Comparison of ENCODE assay signal across 36 cellular contexts in genomic region chr10:51321300-51321699, GRCh38.
"Had no signal": no experiment of that assay in that cellular context is flagged by ENCODE, and none has a peak within 500 bp of the region (broad histone marks: within the 10 kb centered on the region; RNA-seq: fewer than 3 reads in every experiment).

No MANE protein-coding gene starts in this region.

- H3K4me3 Mint-ChIP-seq: activated B cell treated with CpG ODN at 0.5 μM for 24 hours; activated CD4-positive, alpha-beta memory T cell treated with anti-CD3 and anti-CD28 coated beads for 36 hours; activated CD4-positive, alpha-beta T cell treated with anti-CD3 and anti-CD28 coated beads, Interleukin-2, amount 10 ng/mL, durations not matched to agents 24 days and 14 days; activated CD8-positive, alpha-beta T cell treated with anti-CD3 and anti-CD28 coated beads for 36 hours; activated naive CD4-positive, alpha-beta T cell treated with anti-CD3 and anti-CD28 coated beads for 36 hours; activated naive CD8-positive, alpha-beta T cell treated with anti-CD3 and anti-CD28 coated beads for 36 hours; activated T-cell treated with anti-CD3 and anti-CD28 coated beads, Interleukin-2, amount 50 U/mL, for 4 hours; activated T-cell treated with anti-CD3 and anti-CD28 coated beads, Interleukin-2, amount 50 U/mL, for 72 hours; activated T-helper 1 cell treated with anti-CD3 and anti-CD28 coated beads, Interleukin-12 subunit alpha, Interleukin-12 subunit beta, Interleukin-2, Interleukin-4 antibody, amounts not matched to agents 30 ng/mL and 10 ng/mL and 1 ng/mL, durations not matched to agents 14 hours and 24 hours and 36 hours; activated T-helper 17 cell treated with anti-CD3 and anti-CD28 coated beads, Interleukin-2, amount 50 U/mL, for 72 hours; central memory CD8-positive, alpha-beta T cell; T-helper 1 cell treated with Interleukin-12 subunit alpha and Interleukin-12 subunit beta and Interleukin-4 antibody, amounts not matched to agents 30 μg/mL and 1 μg/mL, for 36 hours; T-helper 2 cell treated with Interferon-gamma antibody and Interleukin-4, amounts not matched to agents 5 μg/mL and 100 μg/mL, for 36 hours had no signal

- H3K9me3 Mint-ChIP-seq: activated B cell treated with CpG ODN at 0.5 μM for 24 hours; activated CD4-positive, alpha-beta memory T cell treated with anti-CD3 and anti-CD28 coated beads for 36 hours; activated CD4-positive, alpha-beta T cell treated with anti-CD3 and anti-CD28 coated beads, Interleukin-2, amount 10 ng/mL, durations not matched to agents 24 days and 14 days; activated CD8-positive, alpha-beta T cell treated with anti-CD3 and anti-CD28 coated beads for 36 hours; activated naive CD4-positive, alpha-beta T cell treated with anti-CD3 and anti-CD28 coated beads for 36 hours; activated naive CD8-positive, alpha-beta T cell treated with anti-CD3 and anti-CD28 coated beads for 36 hours; activated T-helper 1 cell treated with anti-CD3 and anti-CD28 coated beads, Interleukin-12 subunit alpha, Interleukin-12 subunit beta, Interleukin-2, Interleukin-4 antibody, amounts not matched to agents 30 ng/mL and 10 ng/mL and 1 ng/mL, durations not matched to agents 14 hours and 24 hours and 36 hours; activated T-helper 17 cell treated with anti-CD3 and anti-CD28 coated beads, Interleukin-2, amount 50 U/mL, for 72 hours; T-helper 1 cell treated with Interleukin-12 subunit alpha and Interleukin-12 subunit beta and Interleukin-4 antibody, amounts not matched to agents 30 μg/mL and 1 μg/mL, for 36 hours; T-helper 2 cell treated with Interferon-gamma antibody and Interleukin-4, amounts not matched to agents 5 μg/mL and 100 μg/mL, for 36 hours had no signal

- H3K36me3 ChIP-seq: adrenal gland, cardiac muscle cell had no signal

- ATAC-seq: activated CD8-positive, alpha-beta T cell treated with anti-CD3 and anti-CD28 coated beads for 36 hours; activated naive CD4-positive, alpha-beta T cell treated with anti-CD3 and anti-CD28 coated beads, Interleukin-2, amount 50 U/mL, for 72 hours; activated T-cell treated with anti-CD3 and anti-CD28 coated beads, Interleukin-2, amount 50 U/mL, for 4 hours; activated T-cell treated with anti-CD3 and anti-CD28 coated beads, Interleukin-2, amount 50 U/mL, for 72 hours; activated T-helper 17 cell treated with anti-CD3 and anti-CD28 coated beads, Interleukin-2, amount 50 U/mL, for 72 hours; body of pancreas had no signal

- H3K4me1 Mint-ChIP-seq: activated B cell treated with CpG ODN at 0.5 μM for 24 hours; activated CD4-positive, alpha-beta T cell treated with anti-CD3 and anti-CD28 coated beads, Interleukin-2, amount 10 ng/mL, durations not matched to agents 24 days and 14 days; activated naive CD8-positive, alpha-beta T cell treated with anti-CD3 and anti-CD28 coated beads for 36 hours; activated T-helper 17 cell treated with anti-CD3 and anti-CD28 coated beads, Interleukin-2, amount 50 U/mL, for 72 hours; central memory CD8-positive, alpha-beta T cell had no signal

- DNase-seq: activated B cell treated with CpG ODN at 0.5 μM for 24 hours; activated CD4-positive, alpha-beta memory T cell treated with anti-CD3 and anti-CD28 coated beads for 36 hours; activated CD4-positive, alpha-beta T cell treated with anti-CD3 and anti-CD28 coated beads for 4 hours; activated CD4-positive, alpha-beta T cell treated with anti-CD3 and anti-CD28 coated beads, Interleukin-2, amount 10 ng/mL, durations not matched to agents 24 days and 14 days; activated CD4-positive, alpha-beta T cell treated with anti-CD3 and anti-CD28 coated beads, Interleukin-2, amount 50 U/mL, for 1 hour; activated CD4-positive, alpha-beta T cell treated with anti-CD3 and anti-CD28 coated beads, Interleukin-2, amount 50 U/mL, for 4 hours; activated CD4-positive, CD25-positive, alpha-beta regulatory T cell treated with anti-CD3 and anti-CD28 coated beads, Interleukin-2, amount 50 U/mL, for 72 hours; activated CD8-positive, alpha-beta memory T cell treated with anti-CD3 and anti-CD28 coated beads, Interleukin-2, amount 50 U/mL, for 4 hours; activated CD8-positive, alpha-beta T cell treated with anti-CD3 and anti-CD28 coated beads for 36 hours; activated effector memory CD4-positive, alpha-beta T cell treated with anti-CD3 and anti-CD28 coated beads, Interleukin-2, amount 50 U/mL, for 16 hours; activated gamma-delta T cell treated with Interleukin-2 at 50 U/mL for 16 hours; activated naive CD4-positive, alpha-beta T cell; activated naive CD4-positive, alpha-beta T cell treated with anti-CD3 and anti-CD28 coated beads for 36 hours; activated naive CD4-positive, alpha-beta T cell treated with anti-CD3 and anti-CD28 coated beads, Interleukin-2, amount 50 U/mL, for 16 hours; activated naive CD8-positive, alpha-beta T cell treated with anti-CD3 and anti-CD28 coated beads for 36 hours; activated T-cell treated with anti-CD3 and anti-CD28 coated beads for 4 hours; activated T-cell treated with anti-CD3 and anti-CD28 coated beads, Interleukin-2, amount 50 U/mL, for 1 hour; activated T-cell treated with anti-CD3 and anti-CD28 coated beads, Interleukin-2, amount 50 U/mL, for 4 hours; activated T-cell treated with anti-CD3 and anti-CD28 coated beads, Interleukin-2, amount 50 U/mL, for 72 hours; amniotic stem cell; aorta; body of pancreas; caudate nucleus; cerebellar nuclear complex; T-helper 1 cell; T-helper 2 cell; T-helper 9 cell had no signal

- H3K4me1 ChIP-seq: body of pancreas had no signal

- H3K27ac ChIP-seq: body of pancreas, cardiac muscle cell, VCaP had no signal

- H3K27ac Mint-ChIP-seq: activated B cell treated with CpG ODN at 0.5 μM for 24 hours; activated CD4-positive, alpha-beta memory T cell treated with anti-CD3 and anti-CD28 coated beads for 36 hours; activated CD4-positive, alpha-beta T cell treated with anti-CD3 and anti-CD28 coated beads, Interleukin-2, amount 10 ng/mL, durations not matched to agents 24 days and 14 days; activated CD8-positive, alpha-beta T cell treated with anti-CD3 and anti-CD28 coated beads for 36 hours; activated naive CD4-positive, alpha-beta T cell treated with anti-CD3 and anti-CD28 coated beads for 36 hours; activated naive CD4-positive, alpha-beta T cell treated with anti-CD3 and anti-CD28 coated beads, Interleukin-2, amount 50 U/mL, for 72 hours; activated naive CD8-positive, alpha-beta T cell treated with anti-CD3 and anti-CD28 coated beads for 36 hours; activated T-cell treated with anti-CD3 and anti-CD28 coated beads, Interleukin-2, amount 50 U/mL, for 72 hours; activated T-helper 1 cell treated with anti-CD3 and anti-CD28 coated beads, Interleukin-12 subunit alpha, Interleukin-12 subunit beta, Interleukin-2, Interleukin-4 antibody, amounts not matched to agents 30 ng/mL and 10 ng/mL and 1 ng/mL, durations not matched to agents 14 hours and 24 hours and 36 hours; activated T-helper 17 cell treated with anti-CD3 and anti-CD28 coated beads, Interleukin-2, amount 50 U/mL, for 72 hours; T-helper 1 cell treated with Interleukin-12 subunit alpha and Interleukin-12 subunit beta and Interleukin-4 antibody, amounts not matched to agents 30 μg/mL and 1 μg/mL, for 36 hours; T-helper 2 cell treated with Interferon-gamma antibody and Interleukin-4, amounts not matched to agents 5 μg/mL and 100 μg/mL, for 36 hours had no signal

- H3K4me3 ChIP-seq: adrenal gland, body of pancreas, cardiac muscle cell had no signal

- H3K27me3 ChIP-seq: adrenal gland, body of pancreas, cardiac muscle cell had no signal

- H3K36me3 Mint-ChIP-seq: activated CD4-positive, alpha-beta memory T cell treated with anti-CD3 and anti-CD28 coated beads for 36 hours; activated naive CD4-positive, alpha-beta T cell treated with anti-CD3 and anti-CD28 coated beads, Interleukin-2, amount 50 U/mL, for 72 hours; activated naive CD8-positive, alpha-beta T cell treated with anti-CD3 and anti-CD28 coated beads for 36 hours had no signal

- H3K9me3 ChIP-seq: adrenal gland, body of pancreas had no signal

- H3K27me3 Mint-ChIP-seq: activated B cell treated with CpG ODN at 0.5 μM for 24 hours; activated CD4-positive, alpha-beta memory T cell treated with anti-CD3 and anti-CD28 coated beads for 36 hours; activated CD4-positive, alpha-beta T cell treated with anti-CD3 and anti-CD28 coated beads, Interleukin-2, amount 10 ng/mL, durations not matched to agents 24 days and 14 days; activated CD8-positive, alpha-beta T cell treated with anti-CD3 and anti-CD28 coated beads for 36 hours; activated naive CD8-positive, alpha-beta T cell treated with anti-CD3 and anti-CD28 coated beads for 36 hours; activated T-helper 17 cell treated with anti-CD3 and anti-CD28 coated beads, Interleukin-2, amount 50 U/mL, for 72 hours; central memory CD8-positive, alpha-beta T cell had no signal
